28 cellular contexts compared by ENCODE assay signal in genomic region chr11:32704261-32704660, GRCh38.
"Had no signal": no experiment of that assay in that cellular context is flagged by ENCODE, and none has a peak within 500 bp of the region (broad histone marks: within the 10 kb centered on the region; RNA-seq: fewer than 3 reads in every experiment).

No MANE protein-coding gene starts in this region.

- DNase-seq: dermis blood vessel endothelial cell; effector memory CD8-positive, alpha-beta T cell; erythroblast; esophagus squamous epithelium; foreskin melanocyte; hypothalamus; immature natural killer cell; islet precursor cell; kidney glomerular epithelial cell; left colon; left ventricle myocardium inferior; lower lobe of right lung; mucosa of descending colon; naive B cell; ovary; posterior cingulate gyrus; psoas muscle; spleen; stimulated activated CD4-positive, alpha-beta T cell treated with anti-CD3 and anti-CD28 coated beads, Interleukin-4, amount 100 ng/mL, for 4 hours; stimulated activated naive CD4-positive, alpha-beta T cell; stimulated activated naive CD8-positive, alpha-beta T cell treated with anti-CD3 and anti-CD28 coated beads, Interleukin-15, amount 100 ng/mL, for 72 hours; transverse colon had no signal

- H3K4me3 ChIP-seq: coronary artery, esophagus squamous epithelium, left ventricle myocardium inferior, lower lobe of right lung, mucosa of descending colon, ovary, psoas muscle, skin epidermis, spleen, suprapubic skin, transverse colon had no signal

- ATAC-seq: effector memory CD8-positive, alpha-beta T cell; psoas muscle; right cardiac atrium; stimulated activated naive CD8-positive, alpha-beta T cell treated with anti-CD3 and anti-CD28 coated beads, Interleukin-15, amount 100 ng/mL, for 72 hours had no signal

- H3K4me1 ChIP-seq: esophagus squamous epithelium, left ventricle myocardium inferior, lower lobe of right lung, psoas muscle, spleen, suprapubic skin, transverse colon had no signal

- H3K27ac Mint-ChIP-seq: effector memory CD8-positive, alpha-beta T cell; immature natural killer cell; naive B cell; natural killer cell treated with Interleukin-12 subunit alpha and Interleukin-12 subunit beta and Interleukin-15 and Interleukin-18, amount 100 ng/mL, for 72 hours; stimulated activated naive CD8-positive, alpha-beta T cell treated with anti-CD3 and anti-CD28 coated beads, Interleukin-15, amount 100 ng/mL, for 72 hours had no signal

- H3K36me3 ChIP-seq: esophagus squamous epithelium, left ventricle myocardium inferior, lower lobe of right lung, ovary, spleen, suprapubic skin, transverse colon had no signal

- H3K9me3 Mint-ChIP-seq: effector memory CD8-positive, alpha-beta T cell; natural killer cell treated with Interleukin-12 subunit alpha and Interleukin-12 subunit beta and Interleukin-15 and Interleukin-18, amount 100 ng/mL, for 72 hours had no signal

- H3K27ac ChIP-seq: coronary artery, esophagus squamous epithelium, left ventricle myocardium inferior, lower lobe of right lung, ovary, psoas muscle, skin epidermis, spleen, suprapubic skin, transverse colon had no signal

- H3K4me3 Mint-ChIP-seq: effector memory CD8-positive, alpha-beta T cell; immature natural killer cell; naive B cell; natural killer cell treated with Interleukin-12 subunit alpha and Interleukin-12 subunit beta and Interleukin-15 and Interleukin-18, amount 100 ng/mL, for 72 hours; neural crest cell; stimulated activated naive CD8-positive, alpha-beta T cell treated with anti-CD3 and anti-CD28 coated beads, Interleukin-15, amount 100 ng/mL, for 72 hours had no signal

- H3K27me3 ChIP-seq: ovary, spleen, suprapubic skin, transverse colon had no signal

- H3K9me3 ChIP-seq: lower lobe of right lung, mucosa of descending colon, suprapubic skin, transverse colon had no signal

- H3K36me3 Mint-ChIP-seq: immature natural killer cell; naive B cell; natural killer cell treated with Interleukin-12 subunit alpha and Interleukin-12 subunit beta and Interleukin-15 and Interleukin-18, amount 100 ng/mL, for 72 hours had no signal

- H3K4me1 Mint-ChIP-seq: immature natural killer cell, naive B cell, neural crest cell had no signal
